Comparison of ENCODE assay signal across 9 cellular contexts in the genomic region with DNA sequence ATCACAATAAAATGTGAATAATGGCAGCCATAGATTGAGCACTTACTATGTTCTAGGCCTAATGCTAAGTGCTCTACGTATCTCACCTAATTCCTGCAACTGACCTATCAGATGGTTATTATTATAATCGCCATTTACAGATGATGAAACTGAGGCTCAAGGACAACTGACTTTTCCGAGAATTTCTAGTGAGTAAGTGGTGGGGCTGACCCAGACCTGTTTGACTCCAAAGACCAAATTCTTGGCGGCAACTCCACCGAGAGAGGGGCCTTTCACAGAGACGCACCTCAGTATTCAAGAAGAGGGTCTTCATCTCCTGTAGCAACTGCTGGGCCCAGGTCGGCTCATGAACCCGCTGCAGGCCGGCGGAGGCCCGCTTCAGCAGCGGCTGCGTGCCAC. TPM values are rescaled to one million over a fixed set of nuclear protein-coding genes. Genes with fewer than 3 reads are reported as not detected.
DNase-seq lines count a peak whose midpoint lies in the region; ATAC-seq, FAIRE-seq and TF ChIP-seq lines count a peak whose summit lies in the region.
"Had no signal": no experiment of that assay in that cellular context is flagged by ENCODE, and none has a peak within 500 bp of the region (broad histone marks: within the 10 kb centered on the region; RNA-seq: fewer than 3 reads in every experiment).

No MANE protein-coding gene starts in this region.

- intact Hi-C loops in kidney (cut with DNase I), result no loop called here

- peaks cover 18% of the 10 kb centered on the region for H3K36me3 Mint-ChIP-seq in T-helper 1 cell treated with Interleukin-12 subunit alpha and Interleukin-12 subunit beta and Interleukin-4 antibody, amounts not matched to agents 30 μg/mL and 1 μg/mL, for 36 hours (ENCODE audit: low read depth)
- peaks cover 8% of the 10 kb centered on the region for H3K36me3 Mint-ChIP-seq in activated naive CD8-positive, alpha-beta T cell treated with anti-CD3 and anti-CD28 coated beads, Interleukin-2, amount 10 ng/mL, durations not matched to agents 7 days and 5 days

- TF ChIP-seq POLR2A in suprapubic skin (IDR thresholded peaks at IDR 0.05), result no peak

- TF ChIP-seq CTCF in kidney (IDR thresholded peaks at IDR 0.05; ENCODE audit: borderline replicate concordance, extremely low read depth, insufficient read depth) (no peak), suprapubic skin (IDR thresholded peaks at IDR 0.05) (no peak)

- peak overlapping the region; percentile 95 for H3K27ac Mint-ChIP-seq in T-helper 1 cell treated with Interleukin-12 subunit alpha and Interleukin-12 subunit beta and Interleukin-4 antibody, amounts not matched to agents 30 μg/mL and 1 μg/mL, for 36 hours
- H3K27ac Mint-ChIP-seq in activated naive CD8-positive, alpha-beta T cell treated with anti-CD3 and anti-CD28 coated beads, Interleukin-2, amount 10 ng/mL, durations not matched to agents 7 days and 5 days, result peak overlapping the region; percentile 43

- peak overlapping the region; percentile 95 for H3K4me3 Mint-ChIP-seq in T-helper 1 cell treated with Interleukin-12 subunit alpha and Interleukin-12 subunit beta and Interleukin-4 antibody, amounts not matched to agents 30 μg/mL and 1 μg/mL, for 36 hours
- peak overlapping the region; percentile 96 for H3K4me3 Mint-ChIP-seq in activated naive CD8-positive, alpha-beta T cell treated with anti-CD3 and anti-CD28 coated beads, Interleukin-2, amount 10 ng/mL, durations not matched to agents 7 days and 5 days

- no peaks in the 10 kb centered on the region for H3K27me3 Mint-ChIP-seq in T-helper 1 cell treated with Interleukin-12 subunit alpha and Interleukin-12 subunit beta and Interleukin-4 antibody, amounts not matched to agents 30 μg/mL and 1 μg/mL, for 36 hours (ENCODE audit: low read depth)
- H3K27me3 Mint-ChIP-seq in activated naive CD8-positive, alpha-beta T cell treated with anti-CD3 and anti-CD28 coated beads, Interleukin-2, amount 10 ng/mL, durations not matched to agents 7 days and 5 days, result no peaks in the 10 kb centered on the region

- WGBS in suprapubic skin, result 17% methylated on average over 5 of the region's 13 CpGs

- H3K36me3 ChIP-seq in kidney (ENCODE audit: control insufficient read depth in 1 of 2, insufficient read depth in 2 of 2, low read length in 2 of 2) (peaks cover 20 to 24% of the 10 kb centered on the region in 2 donors), suprapubic skin (peaks cover 47% of the 10 kb centered on the region)

- H3K9me3 ChIP-seq in kidney (ENCODE audit: control insufficient read depth in 1 of 2, low read length in 2 of 2), result no peaks in the 10 kb centered on the region
- no peaks in the 10 kb centered on the region for H3K9me3 ChIP-seq in suprapubic skin

- H3K4me1 ChIP-seq in kidney (ENCODE audit: control insufficient read depth in 1 of 2, insufficient read depth in 1 of 2, low read depth in 1 of 2, low read length in 2 of 2) (peaks cover 22 to 28% of the 10 kb centered on the region in 2 donors), suprapubic skin (peaks cover 33% of the 10 kb centered on the region)

- peak overlapping the region; percentile 71 to 94 for H3K9ac ChIP-seq in kidney (ENCODE audit: low read length in 2 of 2)

- FAIRE-seq in kidney (lab: Jason Lieb, UNC), result no peak

- no peaks in the 10 kb centered on the region for H3K27me3 ChIP-seq in suprapubic skin

- ATAC-seq in activated naive CD8-positive, alpha-beta T cell treated with anti-CD3 and anti-CD28 coated beads, Interleukin-2, amount 10 ng/mL, durations not matched to agents 7 days and 5 days (ENCODE audit: low read depth), result no peak

- H3K4me3 ChIP-seq in kidney (ENCODE audit: low read length in 2 of 2) (peak overlapping the region; percentile 97 to 99), suprapubic skin (peak overlapping the region; percentile 59)

- H3K4me1 Mint-ChIP-seq in T-helper 1 cell treated with Interleukin-12 subunit alpha and Interleukin-12 subunit beta and Interleukin-4 antibody, amounts not matched to agents 30 μg/mL and 1 μg/mL, for 36 hours (ENCODE audit: low read depth), result peaks cover 24% of the 10 kb centered on the region
- H3K4me1 Mint-ChIP-seq in activated naive CD8-positive, alpha-beta T cell treated with anti-CD3 and anti-CD28 coated beads, Interleukin-2, amount 10 ng/mL, durations not matched to agents 7 days and 5 days, result peaks cover 23% of the 10 kb centered on the region

- no peak for TF ChIP-seq EP300 in suprapubic skin (IDR thresholded peaks at IDR 0.05)

- H3K9me3 Mint-ChIP-seq in T-helper 1 cell treated with Interleukin-12 subunit alpha and Interleukin-12 subunit beta and Interleukin-4 antibody, amounts not matched to agents 30 μg/mL and 1 μg/mL, for 36 hours, result no peaks in the 10 kb centered on the region
- no peaks in the 10 kb centered on the region for H3K9me3 Mint-ChIP-seq in activated naive CD8-positive, alpha-beta T cell treated with anti-CD3 and anti-CD28 coated beads, Interleukin-2, amount 10 ng/mL, durations not matched to agents 7 days and 5 days

- DNase-seq in T-helper 1 cell, result no peak
- DNase-seq in activated naive CD8-positive, alpha-beta T cell treated with anti-CD3 and anti-CD28 coated beads, Interleukin-2, amount 10 ng/mL, durations not matched to agents 7 days and 5 days, result no peak
- DNase-seq in kidney, result no peak
- no peak for DNase-seq in suprapubic skin (ENCODE audit: low spot score in 2 of 2)
- no peak for DNase-seq in NCI-H2081 (lab: John Stamatoyannopoulos, UW)
- no peak for DNase-seq in stimulated activated CD4-positive, alpha-beta T cell treated with anti-CD3 and anti-CD28 coated beads, Interleukin-15, amount 100 ng/mL, for 24 hours
- no peak for DNase-seq in COLO668 (lab: John Stamatoyannopoulos, UW; ENCODE audit: unreplicated experiment)

- POLR2A ChIA-PET in activated naive CD8-positive, alpha-beta T cell treated with anti-CD3 and anti-CD28 coated beads, Interleukin-2, amount 10 ng/mL, durations not matched to agents 7 days and 5 days (lab: Charles Lee), result interaction anchor here (1.0 to 2.2 kb wide), 5 partner anchors 16 to 52 kb away, joined by 3 to 11 read pairs (median 7); a partner anchor contains a TSS

- H3K27ac ChIP-seq in kidney (ENCODE audit: low read depth in 2 of 2, low read length in 2 of 2) (peak overlapping the region; percentile 20 to 92), suprapubic skin (peak overlapping the region; percentile 88)

RNA-seq across cellular contexts. Expression of a gene that starts 0.6 kb away (rescaled TPM):
- total RNA-seq in activated naive CD8-positive, alpha-beta T cell treated with anti-CD3 and anti-CD28 coated beads, Interleukin-2, amount 10 ng/mL, durations not matched to agents 7 days and 5 days, result 10 to 100 TPM; 15.7 to 16.5 TPM
- total RNA-seq in kidney, result 39.4 TPM
- 20.5 TPM for polyA plus RNA-seq in kidney (ENCODE audit: insufficient read depth, low read depth, low replicate concordance)
- 10 to 100 TPM in 2 of 4 donors, 1 to 10 TPM in 2; 7.7 to 18.7 (median 12.6) TPM for total RNA-seq in suprapubic skin

RNA-seq across cellular contexts. Expression of a gene that starts 0.6 kb away (rescaled TPM):
- 100 to 1,000 TPM; 123 to 130 TPM for total RNA-seq in activated naive CD8-positive, alpha-beta T cell treated with anti-CD3 and anti-CD28 coated beads, Interleukin-2, amount 10 ng/mL, durations not matched to agents 7 days and 5 days
- total RNA-seq in kidney (132 TPM), suprapubic skin (100 to 1,000 TPM in 3 of 4 donors, 10 to 100 TPM in 1; 98.8 to 211 (median 178) TPM)
- 178 TPM for polyA plus RNA-seq in kidney (ENCODE audit: insufficient read depth, low read depth, low replicate concordance)

RNA-seq across cellular contexts. Expression of a gene that starts 12.7 kb away (rescaled TPM):
- under 1 TPM; 0.17 to 0.22 TPM for total RNA-seq in activated naive CD8-positive, alpha-beta T cell treated with anti-CD3 and anti-CD28 coated beads, Interleukin-2, amount 10 ng/mL, durations not matched to agents 7 days and 5 days
- total RNA-seq in kidney (not detected), suprapubic skin (not detected)
- not detected for polyA plus RNA-seq in kidney (ENCODE audit: insufficient read depth, low read depth, low replicate concordance)
- total RNA-seq: M059J had no signal

RNA-seq across cellular contexts. Expression of a gene that starts 16.1 kb away (rescaled TPM):
- total RNA-seq in activated naive CD8-positive, alpha-beta T cell treated with anti-CD3 and anti-CD28 coated beads, Interleukin-2, amount 10 ng/mL, durations not matched to agents 7 days and 5 days, result 1 to 10 TPM; 4.9 to 6.0 TPM
- 3.5 TPM for total RNA-seq in kidney
- 3.4 TPM for polyA plus RNA-seq in kidney (ENCODE audit: insufficient read depth, low read depth, low replicate concordance)
- 1 to 10 TPM; 1.7 to 4.4 (median 3.7) TPM for total RNA-seq in suprapubic skin

RNA-seq across cellular contexts. Expression of a gene that starts 21.2 kb away (rescaled TPM):
- 10 to 100 TPM; 48.6 to 55.6 TPM for total RNA-seq in activated naive CD8-positive, alpha-beta T cell treated with anti-CD3 and anti-CD28 coated beads, Interleukin-2, amount 10 ng/mL, durations not matched to agents 7 days and 5 days
- total RNA-seq in kidney (4.0 TPM), suprapubic skin (1 to 10 TPM in 3 of 4 donors, under 1 TPM in 1; 0.72 to 3.5 (median 2.0) TPM)
- 25.4 TPM for polyA plus RNA-seq in kidney (ENCODE audit: insufficient read depth, low read depth, low replicate concordance)
